In the genomic region with DNA sequence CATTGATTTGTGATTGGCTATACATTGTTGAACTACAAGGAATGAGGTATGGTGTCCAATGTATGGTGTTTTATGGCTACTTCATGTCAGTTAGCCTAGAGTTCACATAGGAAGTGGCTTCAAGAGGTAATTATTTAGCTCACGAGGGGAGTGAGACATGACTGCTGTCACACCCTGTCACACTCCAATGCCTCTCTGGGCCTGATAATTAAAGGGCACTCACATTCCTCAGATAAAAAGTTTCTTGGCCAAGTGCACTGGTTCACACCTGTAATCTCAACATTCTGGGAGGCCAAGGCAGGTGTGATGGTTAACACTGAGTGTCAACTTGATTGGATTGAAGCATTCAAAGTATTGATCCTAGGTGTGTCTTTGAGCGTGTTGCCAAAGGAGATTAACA, we compare ENCODE assay signal across 12 cellular contexts.
DNase-seq lines count a peak whose midpoint lies in the region; ATAC-seq and TF ChIP-seq lines count a peak whose summit lies in the region.
"Had no signal": no experiment of that assay in that cellular context is flagged by ENCODE, and none has a peak within 500 bp of the region (broad histone marks: within the 10 kb centered on the region; RNA-seq: fewer than 3 reads in every experiment).

No MANE protein-coding gene starts in this region.

- no peak for DNase-seq in naive B cell
- no peak for DNase-seq in hippocampal formation (lab: John Stamatoyannopoulos, UW)
- no peak for DNase-seq in endothelial cell (ENCODE audit: low spot score)
- no peak for DNase-seq in activated naive CD4-positive, alpha-beta T cell treated with anti-CD3 and anti-CD28 coated beads, Interleukin-2, amount 50 U/mL, for 72 hours (ENCODE audit: low spot score in 2 of 2)
- DNase-seq: CD8-positive, alpha-beta T cell; mesenchymal stem cell; NCI-H2081 treated with DMSO at 0.1 percent for 48 hours; ovary had no signal

- H3K9me3 Mint-ChIP-seq in naive B cell (peaks cover 5 to 11% (median 7%) of the 10 kb centered on the region in 7 donors), endothelial cell (ENCODE audit: unreplicated experiment) (no peaks in the 10 kb centered on the region)
- no peaks in the 10 kb centered on the region for H3K9me3 Mint-ChIP-seq in activated naive CD4-positive, alpha-beta T cell treated with anti-CD3 and anti-CD28 coated beads, Interleukin-2, amount 50 U/mL, for 72 hours
- H3K9me3 Mint-ChIP-seq: CD8-positive, alpha-beta T cell; type B pancreatic cell had no signal

- no peak for TF ChIP-seq CTCF in endothelial cell (IDR thresholded peaks at IDR 0.05; ENCODE audit: unreplicated experiment)

- peak; percentile 72 for ATAC-seq in GM19025 (IDR thresholded peaks at IDR 0.05; ENCODE audit: low read depth, unreplicated experiment)
- ATAC-seq in GM21576 (IDR thresholded peaks at IDR 0.05; ENCODE audit: unreplicated experiment): peak; percentile 79
- peak; percentile 95 for ATAC-seq in HG03175 (IDR thresholded peaks at IDR 0.05; ENCODE audit: unreplicated experiment)
- ATAC-seq in naive B cell (ENCODE audit: low read depth in 2 of 2): peak in 1 of 2 donors; percentile 47
- ATAC-seq in activated naive CD4-positive, alpha-beta T cell treated with anti-CD3 and anti-CD28 coated beads, Interleukin-2, amount 50 U/mL, for 72 hours: no peak
- ATAC-seq: CD8-positive, alpha-beta T cell had no signal

- H3K27ac Mint-ChIP-seq in naive B cell (peak overlapping the region in 5 of 6 donors; percentile 18 to 81 (median 64)), endothelial cell (ENCODE audit: unreplicated experiment) (no peak overlapping the region)
- no peak overlapping the region for H3K27ac Mint-ChIP-seq in activated naive CD4-positive, alpha-beta T cell treated with anti-CD3 and anti-CD28 coated beads, Interleukin-2, amount 50 U/mL, for 72 hours
- H3K27ac Mint-ChIP-seq: CD8-positive, alpha-beta T cell; type B pancreatic cell had no signal

- H3K4me3 Mint-ChIP-seq in naive B cell (no peak overlapping the region), endothelial cell (ENCODE audit: unreplicated experiment) (no peak overlapping the region)
- H3K4me3 Mint-ChIP-seq: CD8-positive, alpha-beta T cell; type B pancreatic cell had no signal

- H3K27me3 Mint-ChIP-seq in naive B cell: no peaks in the 10 kb centered on the region
- H3K27me3 Mint-ChIP-seq in endothelial cell (ENCODE audit: unreplicated experiment): no peaks in the 10 kb centered on the region
- H3K27me3 Mint-ChIP-seq: type B pancreatic cell had no signal

- peaks cover 9 to 16% (median 10%) of the 10 kb centered on the region in 3 donors for H3K4me1 Mint-ChIP-seq in naive B cell
- H3K4me1 Mint-ChIP-seq in endothelial cell (ENCODE audit: unreplicated experiment): peaks cover under 1% of the 10 kb centered on the region

- H3K36me3 Mint-ChIP-seq in naive B cell: peaks cover 54 to 67% of the 10 kb centered on the region in 2 donors
- H3K36me3 Mint-ChIP-seq in endothelial cell (ENCODE audit: low read depth, unreplicated experiment): peaks cover 26% of the 10 kb centered on the region
- peaks cover 5 to 29% of the 10 kb centered on the region in 2 donors for H3K36me3 Mint-ChIP-seq in activated naive CD4-positive, alpha-beta T cell treated with anti-CD3 and anti-CD28 coated beads, Interleukin-2, amount 50 U/mL, for 72 hours
- H3K36me3 Mint-ChIP-seq: type B pancreatic cell had no signal

Comparison
In these comparisons a context has a peak if more than half of its experiments do, and no peak if none do; other contexts are left out.
1. ATAC-seq: peak in GM19025 (single experiment), GM21576 (single experiment) and HG03175 (single experiment); none in activated naive CD4-positive, alpha-beta T cell treated with anti-CD3 and anti-CD28 coated beads, Interleukin-2, amount 50 U/mL, for 72 hours (0 of 2).
2. H3K27ac Mint-ChIP-seq: peak in naive B cell (5 of 6); none in endothelial cell (single experiment) and activated naive CD4-positive, alpha-beta T cell treated with anti-CD3 and anti-CD28 coated beads, Interleukin-2, amount 50 U/mL, for 72 hours (0 of 2).